Comparison of ENCODE assay signal across 8 cellular contexts in the genomic region with DNA sequence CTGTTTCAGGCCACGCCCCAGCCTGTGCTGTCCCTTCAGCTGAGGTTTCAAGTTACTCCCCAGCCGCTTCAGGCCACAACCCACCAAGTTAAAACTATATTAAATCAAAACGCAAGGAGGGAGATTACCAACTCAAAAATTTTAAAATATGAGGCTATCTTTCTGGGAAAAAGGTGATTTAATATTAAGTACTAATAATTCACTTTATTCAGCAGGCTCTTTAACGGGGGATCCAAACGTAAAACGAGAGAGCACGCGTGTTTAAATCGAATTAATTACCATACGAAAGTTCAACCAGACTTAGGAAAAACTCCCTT. TPM values are rescaled to one million over a fixed set of nuclear protein-coding genes. Genes with fewer than 3 reads are reported as not detected.
A peak's percentile ranks its signal among the peaks of the same experiment; 100 is the strongest.
DNase-seq lines count a peak whose midpoint lies in the region; ATAC-seq, FAIRE-seq and TF ChIP-seq lines count a peak whose summit lies in the region.

No MANE protein-coding gene starts in this region.

- H3K4me1 ChIP-seq in body of pancreas = peaks cover 5% of the 10 kb centered on the region
- H3K4me1 ChIP-seq in kidney (ENCODE audit: control insufficient read depth in 1 of 2, insufficient read depth in 1 of 2, low read depth in 1 of 2, low read length in 2 of 2) = peaks cover 0 to 2% of the 10 kb centered on the region in 2 donors
- no peaks in the 10 kb centered on the region for H3K4me1 ChIP-seq in tibial artery

- TF ChIP-seq CTCF in BJ (IDR thresholded peaks at IDR 0.05; ENCODE audit: insufficient read depth, low read depth, low read length) = no peak
- TF ChIP-seq CTCF in body of pancreas (IDR thresholded peaks at IDR 0.05) = peak in 2 of 7 experiments; percentile 6 to 26
- no peak for TF ChIP-seq CTCF in kidney (IDR thresholded peaks at IDR 0.05; ENCODE audit: borderline replicate concordance, extremely low read depth, insufficient read depth)
- TF ChIP-seq CTCF in tibial artery (IDR thresholded peaks at IDR 0.05) = no peak

- POLR2A ChIA-PET in BJ (lab: Charles Lee) = no interaction called here

- intact Hi-C loops in body of pancreas (cut with DNase I) = no loop called here
- intact Hi-C loops in kidney (cut with DNase I) = no loop called here
- intact Hi-C loops in tibial artery (cut with DNase I; ENCODE audit: low total_unique reads) = loop anchor here (5.0 kb wide), 2 partner anchors 35 to 60 kb away; no protein-coding TSS in a partner anchor

- CTCF ChIA-PET in BJ (lab: Yijun Ruan, JAX) = interaction anchor here (0.7 to 4.5 kb wide), 31 partner anchors 10 to 407 kb away, joined by 3 to 38 read pairs (median 6); a partner anchor contains a TSS

- no peaks in the 10 kb centered on the region for H3K9me3 ChIP-seq in body of pancreas
- no peaks in the 10 kb centered on the region for H3K9me3 ChIP-seq in kidney (ENCODE audit: control insufficient read depth in 1 of 2, low read length in 2 of 2)
- no peaks in the 10 kb centered on the region for H3K9me3 ChIP-seq in tibial artery

- DNase-seq in BJ (ENCODE audit: low read depth) (no peak), body of pancreas (peak; percentile 71 to 86 (median 76)), kidney (peak; percentile 85), tibial artery (peak; percentile 83 to 84), NCI-H1048 (lab: John Stamatoyannopoulos, UW) (no peak)
- no peak for DNase-seq in activated CD4-positive, alpha-beta T cell treated with anti-CD3 and anti-CD28 coated beads, Interleukin-2, amount 50 U/mL, for 48 hours

- ATAC-seq in GM19438 (IDR thresholded peaks at IDR 0.05; ENCODE audit: low read depth, unreplicated experiment) = peak; percentile 71
- peak; percentile 47 for ATAC-seq in HG03378 (IDR thresholded peaks at IDR 0.05; ENCODE audit: unreplicated experiment)
- peak; percentile 95 for ATAC-seq in body of pancreas

- H3K4me3 ChIP-seq in BJ (ENCODE audit: low read depth, low read length) = peak overlapping the region; percentile 35
- no peak overlapping the region for H3K4me3 ChIP-seq in body of pancreas
- H3K4me3 ChIP-seq in kidney (ENCODE audit: low read length in 2 of 2) = peak overlapping the region; percentile 64 to 73
- H3K4me3 ChIP-seq in tibial artery = peak overlapping the region; percentile 14 to 46

- no peak for TF ChIP-seq POLR2A in body of pancreas (IDR thresholded peaks at IDR 0.05)

- FAIRE-seq in kidney (lab: Jason Lieb, UNC) = no peak

- peak overlapping the region in 3 of 4 donors; percentile 9 to 42 (median 31) for H3K27ac ChIP-seq in body of pancreas
- H3K27ac ChIP-seq in kidney (ENCODE audit: low read depth in 2 of 2, low read length in 2 of 2) = peak overlapping the region in 1 of 2 donors; percentile 23
- H3K27ac ChIP-seq in tibial artery = peak overlapping the region; percentile 17 to 42

- WGBS in body of pancreas, 2 donors = 7 to 10% methylated on average over 10 of the region's 10 CpGs

- peak overlapping the region in 1 of 2 donors; percentile 48 for H3K9ac ChIP-seq in kidney (ENCODE audit: low read length in 2 of 2)

- H3K36me3 ChIP-seq in BJ (ENCODE audit: control insufficient read depth, insufficient read depth, low read length) = no peaks in the 10 kb centered on the region
- H3K36me3 ChIP-seq in body of pancreas (replicated peaks in 1 of 2; ENCODE audit: insufficient read depth in 1 of 2, low read depth in 2 of 2) = no peaks in the 10 kb centered on the region
- no peaks in the 10 kb centered on the region for H3K36me3 ChIP-seq in kidney (ENCODE audit: control insufficient read depth in 1 of 2, insufficient read depth in 2 of 2, low read length in 2 of 2)
- H3K36me3 ChIP-seq in tibial artery = no peaks in the 10 kb centered on the region

- H3K27me3 ChIP-seq in BJ (ENCODE audit: control insufficient read depth, insufficient read depth, low read length) (peaks cover 8% of the 10 kb centered on the region), body of pancreas (no peaks in the 10 kb centered on the region), tibial artery (no peaks in the 10 kb centered on the region)

RNA-seq across cellular contexts. Expression of a gene that starts 1.2 kb away (rescaled TPM):
- polyA plus RNA-seq in BJ (2011; rRNA removed) (not detected in 2 replicates), kidney (ENCODE audit: insufficient read depth, low read depth, low replicate concordance) (not detected)
- not detected in 2 replicates for polyA minus RNA-seq in BJ (2011; rRNA and poly(A)+ RNA removed)
- total RNA-seq in body of pancreas (under 1 TPM in 1 of 2 donors, not detected in 1; 0.52 TPM), kidney (not detected)

RNA-seq across cellular contexts. Expression of a gene that starts 20.3 kb away (rescaled TPM):
- polyA plus RNA-seq in BJ (2011; rRNA removed) (0.51 and 0.55 TPM in 2 replicates), kidney (ENCODE audit: insufficient read depth, low read depth, low replicate concordance) (2.2 TPM)
- polyA minus RNA-seq in BJ (2011; rRNA and poly(A)+ RNA removed) = 0.09 and 0.36 TPM in 2 replicates
- total RNA-seq in body of pancreas (10 to 100 TPM in 1 of 2 donors, 1 to 10 TPM in 1; 2.3 to 12.2 TPM), kidney (1.8 TPM)

Comparison
In these comparisons a context has a peak if more than half of its experiments do, and no peak if none do; other contexts are left out.
1. DNase-seq: peak in body of pancreas (4 of 4), kidney (single experiment) and tibial artery (2 of 2); none in BJ (single experiment), NCI-H1048 (single experiment) and activated CD4-positive, alpha-beta T cell treated with anti-CD3 and anti-CD28 coated beads, Interleukin-2, amount 50 U/mL, for 48 hours (0 of 2).
2. H3K4me3 ChIP-seq: peak in BJ (single experiment), kidney (2 of 2) and tibial artery (2 of 2); none in body of pancreas (0 of 2).
3. Peak in every context shown above with its lines, with median percentiles within 50 percentile points of each other: ATAC-seq.